In genomic region chr17:47251421-47251940, GRCh38 we compare ENCODE assay signal across 25 cellular contexts. TPM values are rescaled to one million over a fixed set of nuclear protein-coding genes. Genes with fewer than 3 reads are reported as not detected.
"Had no signal": no experiment of that assay in that cellular context is flagged by ENCODE, and none has a peak within 500 bp of the region (broad histone marks: within the 10 kb centered on the region; RNA-seq: fewer than 3 reads in every experiment).

No MANE protein-coding gene starts in this region.

- DNase-seq: activated CD4-positive, alpha-beta T cell treated with anti-CD3 and anti-CD28 coated beads for 4 hours; activated CD8-positive, alpha-beta memory T cell treated with anti-CD3 and anti-CD28 coated beads, Interleukin-2, amount 50 U/mL, for 4 hours; activated CD8-positive, alpha-beta T cell treated with anti-CD3 and anti-CD28 coated beads for 36 hours; activated naive CD4-positive, alpha-beta T cell treated with anti-CD3 and anti-CD28 coated beads, Interleukin-2, amount 50 U/mL, for 16 hours; activated naive CD8-positive, alpha-beta T cell treated with anti-CD3 and anti-CD28 coated beads, Interleukin-2, amount 10 ng/mL, durations not matched to agents 7 days and 5 days; activated T-cell treated with anti-CD3 and anti-CD28 coated beads, Interleukin-2, amount 50 U/mL, for 1 hour; adrenal gland; anterior cingulate cortex; cerebellar nuclear complex; MM.1S; NCI-H1105; NCI-H1436; NCI-H1694 treated with DMSO at 0.1 percent for 48 hours; NCI-H2029 treated with DMSO at 0.1 percent for 48 hours; NCI-H345; NCI-H510A treated with DMSO at 0.1 percent for 48 hours; NCI-H69; NK-92 treated with Interleukin-12 subunit alpha and Interleukin-12 subunit beta, amount 100 ng/mL, for 24 hours; SHP77; SW 1271 had no signal

- H3K4me3 Mint-ChIP-seq: activated CD8-positive, alpha-beta T cell treated with anti-CD3 and anti-CD28 coated beads for 36 hours; activated naive CD8-positive, alpha-beta T cell treated with anti-CD3 and anti-CD28 coated beads, Interleukin-2, amount 10 ng/mL, durations not matched to agents 7 days and 5 days had no signal

- H3K4me3 ChIP-seq: adrenal gland, Peyer's patch, SJSA1 had no signal

- ATAC-seq: activated CD4-positive, CD25-positive, alpha-beta regulatory T cell treated with anti-CD3 and anti-CD28 coated beads, Interleukin-2, amount 50 U/mL, for 24 hours; activated CD8-positive, alpha-beta T cell treated with anti-CD3 and anti-CD28 coated beads for 36 hours; SK-N-SH treated with all-trans-retinoic acid at 6 μM for 48 hours had no signal

- H3K27ac ChIP-seq: adrenal gland, Peyer's patch, RWPE1, SJSA1 had no signal

- H3K36me3 ChIP-seq: adrenal gland, Peyer's patch had no signal

- H3K27me3 ChIP-seq: Peyer's patch, SJSA1 had no signal

- H3K9me3 ChIP-seq: adrenal gland, Peyer's patch, SJSA1 had no signal

- H3K9me3 Mint-ChIP-seq: activated CD8-positive, alpha-beta T cell treated with anti-CD3 and anti-CD28 coated beads for 36 hours; activated naive CD8-positive, alpha-beta T cell treated with anti-CD3 and anti-CD28 coated beads, Interleukin-2, amount 10 ng/mL, durations not matched to agents 7 days and 5 days had no signal

- H3K36me3 Mint-ChIP-seq: activated naive CD8-positive, alpha-beta T cell treated with anti-CD3 and anti-CD28 coated beads, Interleukin-2, amount 10 ng/mL, durations not matched to agents 7 days and 5 days had no signal

- H3K27ac Mint-ChIP-seq: activated CD8-positive, alpha-beta T cell treated with anti-CD3 and anti-CD28 coated beads for 36 hours; activated naive CD8-positive, alpha-beta T cell treated with anti-CD3 and anti-CD28 coated beads, Interleukin-2, amount 10 ng/mL, durations not matched to agents 7 days and 5 days had no signal

RNA-seq across cellular contexts. Expression of gene ITGB3, which starts 2.1 kb away (rescaled TPM):
- total RNA-seq: activated CD8-positive, alpha-beta T cell treated with anti-CD3 and anti-CD28 coated beads for 36 hours had no signal

RNA-seq across cellular contexts. Expression of gene MYL4, which starts 42.3 kb away (rescaled TPM):
- total RNA-seq: activated CD8-positive, alpha-beta T cell treated with anti-CD3 and anti-CD28 coated beads for 36 hours; activated naive CD8-positive, alpha-beta T cell treated with anti-CD3 and anti-CD28 coated beads, Interleukin-2, amount 10 ng/mL, durations not matched to agents 7 days and 5 days had no signal
